ENCODE assay signal across 23 cellular contexts in genomic region chr7:145860809-145861208, GRCh38.
A peak's percentile ranks its signal among the peaks of the same experiment; 100 is the strongest.
DNase-seq lines count a peak whose midpoint lies in the region; ATAC-seq and TF ChIP-seq lines count a peak whose summit lies in the region.
"Had no signal": no experiment of that assay in that cellular context is flagged by ENCODE, and none has a peak within 500 bp of the region (broad histone marks: within the 10 kb centered on the region; RNA-seq: fewer than 3 reads in every experiment).

No MANE protein-coding gene starts in this region.

- H3K79me2 ChIP-seq in SK-N-SH (ENCODE audit: insufficient read depth), result no peaks in the 10 kb centered on the region

- H3K4me3 ChIP-seq in SK-N-SH (ENCODE audit: low read depth in 2 of 2, low read length in 1 of 2), result no peak overlapping the region
- H3K4me3 ChIP-seq: GM12878 had no signal

- H3F3A ChIP-seq in SK-N-SH (replicated peaks; ENCODE audit: insufficient read depth), result no peaks in the 10 kb centered on the region

- no peaks in the 10 kb centered on the region for H4K20me1 ChIP-seq in SK-N-SH (ENCODE audit: insufficient read depth)

- peaks cover 15% of the 10 kb centered on the region for H3K9me3 ChIP-seq in SK-N-SH
- H3K9me3 ChIP-seq: BE2C had no signal

- no peak overlapping the region for H3K27ac ChIP-seq in SK-N-SH (ENCODE audit: low read depth in 2 of 2, low read length in 1 of 2)

- H3K9me2 ChIP-seq in SK-N-SH, result no peaks in the 10 kb centered on the region

- H3K4me1 ChIP-seq in SK-N-SH (ENCODE audit: control insufficient read depth in 1 of 2, insufficient read depth in 2 of 2, low read depth in 1 of 2, low read length in 1 of 2), result no peaks in the 10 kb centered on the region
- H3K4me1 ChIP-seq: BE2C had no signal

- no peaks in the 10 kb centered on the region for H3K36me3 ChIP-seq in SK-N-SH (replicated peaks in 1 of 2; ENCODE audit: control insufficient read depth in 1 of 2, insufficient read depth in 2 of 2, low read length in 1 of 2)
- H3K36me3 ChIP-seq: BE2C had no signal

- TF ChIP-seq CTCF in SK-N-SH (IDR thresholded peaks at IDR 0.05), result no peak

- 0% methylated on average over 1 of the region's 1 CpG for WGBS in SK-N-SH (ENCODE audit: low lambda C conversion rate)

- no peak for TF ChIP-seq EP300 in SK-N-SH (IDR thresholded peaks at IDR 0.05; ENCODE audit: borderline replicate concordance in 1 of 2, low read depth in 1 of 2, low read length in 1 of 2)

- no peak overlapping the region for H3K4me2 ChIP-seq in SK-N-SH

- no peak for TF ChIP-seq RAD21 in SK-N-SH (IDR thresholded peaks at IDR 0.05; ENCODE audit: low read length)

- ATAC-seq in GM18907 (IDR thresholded peaks at IDR 0.05; ENCODE audit: unreplicated experiment) (peak; percentile 79), HG02678 (IDR thresholded peaks at IDR 0.05; ENCODE audit: unreplicated experiment) (peak; percentile 42), HG03135 (IDR thresholded peaks at IDR 0.05; ENCODE audit: unreplicated experiment) (peak; percentile 70), HG03159 (IDR thresholded peaks at IDR 0.05; ENCODE audit: unreplicated experiment) (no peak)
- ATAC-seq: GM12878, HepG2 had no signal

- POLR2A ChIA-PET in SK-N-SH (lab: Yijun Ruan, JAX), result no interaction called here

- no peaks in the 10 kb centered on the region for H3K27me3 ChIP-seq in SK-N-SH (ENCODE audit: insufficient read depth)
- H3K27me3 ChIP-seq: BE2C had no signal

- H2AFZ ChIP-seq in SK-N-SH (ENCODE audit: low read depth), result no peak overlapping the region

- DNase-seq in activated CD4-positive, alpha-beta T cell treated with anti-CD3 and anti-CD28 coated beads for 1 hour, result no peak
- DNase-seq in SK-N-SH (no peak), hypothalamus (lab: John Stamatoyannopoulos, UW) (no peak)
- DNase-seq: ACHN; BE2C; C1 segment of cervical spinal cord; CD4-positive, CD25-positive, alpha-beta regulatory T cell; CD8-positive, alpha-beta memory T cell; COR-L47; DMS 273 treated with DMSO at 0.1 percent for 48 hours; DMS53; DND-41; EL; GOT3; H9; Karpas-422; KBM-7 had no signal

- CTCF ChIA-PET in SK-N-SH (lab: Yijun Ruan, JAX), result interaction anchor here (1.9 kb wide), 1 partner anchor 13 kb away, joined by 4 read pairs; no protein-coding TSS in a partner anchor

- no peak overlapping the region for H3K9ac ChIP-seq in SK-N-SH

TF ChIP-seq in SK-N-SH, 30 proteins besides CTCF, POLR2A, EP300 and RAD21:
- TF ChIP-seq MEF2A (IDR thresholded peaks at IDR 0.05; ENCODE audit: borderline replicate concordance, low read depth) (no peak), FOXJ3 (CRISPR knock-in tag; IDR thresholded peaks at IDR 0.05) (no peak), SMC3 (IDR thresholded peaks at IDR 0.05; ENCODE audit: low read depth, low read length) (no peak), TAF1 (IDR thresholded peaks at IDR 0.05; ENCODE audit: borderline replicate concordance, low read depth, low read length) (no peak), RFX5 (IDR thresholded peaks at IDR 0.05; ENCODE audit: low read length) (no peak), EZH2phosphoT487 (IDR thresholded peaks at IDR 0.05; ENCODE audit: borderline replicate concordance, low read depth) (no peak), TCF12 (IDR thresholded peaks at IDR 0.05) (no peak), REST (IDR thresholded peaks at IDR 0.05; ENCODE audit: low read depth, low read length) (no peak), JUND (IDR thresholded peaks at IDR 0.05) (no peak)
- TF ChIP-seq, protein P1, sequence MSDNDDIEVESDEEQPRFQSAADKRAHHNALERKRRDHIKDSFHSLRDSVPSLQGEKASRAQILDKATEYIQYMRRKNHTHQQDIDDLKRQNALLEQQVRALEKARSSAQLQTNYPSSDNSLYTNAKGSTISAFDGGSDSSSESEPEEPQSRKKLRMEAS (IDR thresholded peaks at IDR 0.05; ENCODE audit: low read depth), result no peak
